9 cellular contexts compared by ENCODE assay signal in the genomic region with DNA sequence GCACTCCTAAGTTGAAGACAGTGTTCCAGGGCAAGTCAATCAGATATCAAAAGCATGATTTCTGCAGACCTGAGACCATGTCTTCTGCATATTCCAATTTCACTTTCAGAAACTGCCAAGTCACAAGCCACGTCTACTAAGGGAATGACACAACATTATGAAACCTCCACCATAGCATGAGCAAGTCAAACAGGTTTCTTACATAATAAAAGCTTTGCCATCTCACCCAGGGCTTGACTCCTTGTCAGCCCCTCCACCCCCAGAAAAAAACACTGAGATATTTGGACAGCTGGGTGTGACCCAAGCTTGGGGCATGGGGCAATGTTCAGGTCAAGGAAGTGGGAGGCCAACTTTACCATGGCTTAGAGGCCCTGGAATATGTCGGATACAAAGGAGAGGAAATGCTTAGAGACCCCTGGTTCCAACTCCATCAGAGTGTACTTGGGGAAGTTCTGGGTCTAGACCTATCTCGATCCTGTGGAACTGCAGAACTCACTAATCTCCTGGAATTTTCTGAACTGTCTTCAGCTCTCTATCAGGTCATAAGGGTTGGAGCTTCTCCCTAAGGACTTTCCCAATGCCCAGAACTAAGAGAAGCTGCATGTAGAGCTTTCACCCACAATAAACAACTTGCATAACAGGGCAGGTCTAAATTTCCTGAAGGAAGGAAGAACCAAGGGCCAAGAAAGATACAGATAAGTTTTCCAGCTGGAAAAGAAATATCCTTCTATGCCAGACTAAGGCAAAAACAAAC.
DNase-seq lines count a peak whose midpoint lies in the region; ATAC-seq and FAIRE-seq lines count a peak whose summit lies in the region.
"Had no signal": no experiment of that assay in that cellular context is flagged by ENCODE, and none has a peak within 500 bp of the region (broad histone marks: within the 10 kb centered on the region; RNA-seq: fewer than 3 reads in every experiment).

No MANE protein-coding gene starts in this region.

- H3K4me1 Mint-ChIP-seq in activated naive CD8-positive, alpha-beta T cell treated with anti-CD3 and anti-CD28 coated beads, Interleukin-2, amount 10 ng/mL, durations not matched to agents 7 days and 5 days, result peaks cover 3% of the 10 kb centered on the region

- peaks cover 10% of the 10 kb centered on the region for H3K27me3 Mint-ChIP-seq in activated naive CD8-positive, alpha-beta T cell treated with anti-CD3 and anti-CD28 coated beads, Interleukin-2, amount 10 ng/mL, durations not matched to agents 7 days and 5 days

- peaks cover 12% of the 10 kb centered on the region for H3K9me3 Mint-ChIP-seq in activated naive CD8-positive, alpha-beta T cell treated with anti-CD3 and anti-CD28 coated beads, Interleukin-2, amount 10 ng/mL, durations not matched to agents 7 days and 5 days

- no peak for FAIRE-seq in GM19239 (lab: Jason Lieb, UNC)

- DNase-seq in GM19239 (ENCODE audit: insufficient read length, low spot score) (peak; percentile 10), sciatic nerve (ENCODE audit: low spot score) (no peak), GOT3 (lab: John Stamatoyannopoulos, UW) (no peak), EL (no peak)
- DNase-seq in activated naive CD8-positive, alpha-beta T cell treated with anti-CD3 and anti-CD28 coated beads, Interleukin-2, amount 10 ng/mL, durations not matched to agents 7 days and 5 days, result no peak
- DNase-seq: activated T-cell treated with anti-CD3 and anti-CD28 coated beads for 4 hours, NCI-H446 treated with DMSO at 0.1 percent for 48 hours had no signal

- peak overlapping the region; percentile 22 for H3K27ac Mint-ChIP-seq in activated naive CD8-positive, alpha-beta T cell treated with anti-CD3 and anti-CD28 coated beads, Interleukin-2, amount 10 ng/mL, durations not matched to agents 7 days and 5 days

- no peak overlapping the region for H3K4me3 Mint-ChIP-seq in activated naive CD8-positive, alpha-beta T cell treated with anti-CD3 and anti-CD28 coated beads, Interleukin-2, amount 10 ng/mL, durations not matched to agents 7 days and 5 days

- POLR2A ChIA-PET in activated naive CD8-positive, alpha-beta T cell treated with anti-CD3 and anti-CD28 coated beads, Interleukin-2, amount 10 ng/mL, durations not matched to agents 7 days and 5 days (lab: Charles Lee), result no interaction called here

- intact Hi-C loops in sciatic nerve (cut with DNase I), result no loop called here

- H3K36me3 Mint-ChIP-seq in activated naive CD8-positive, alpha-beta T cell treated with anti-CD3 and anti-CD28 coated beads, Interleukin-2, amount 10 ng/mL, durations not matched to agents 7 days and 5 days, result no peaks in the 10 kb centered on the region

- ATAC-seq in HG03108 (IDR thresholded peaks at IDR 0.05; ENCODE audit: unreplicated experiment) (peak; percentile 73), sciatic nerve (peak; percentile 93), GM21360 (IDR thresholded peaks at IDR 0.05; ENCODE audit: unreplicated experiment) (no peak)
- no peak for ATAC-seq in activated naive CD8-positive, alpha-beta T cell treated with anti-CD3 and anti-CD28 coated beads, Interleukin-2, amount 10 ng/mL, durations not matched to agents 7 days and 5 days (ENCODE audit: low read depth)

Comparison
In these comparisons a context has a peak if more than half of its experiments do, and no peak if none do; other contexts are left out.
1. ATAC-seq: peak in HG03108 (single experiment) and sciatic nerve (single experiment); none in activated naive CD8-positive, alpha-beta T cell treated with anti-CD3 and anti-CD28 coated beads, Interleukin-2, amount 10 ng/mL, durations not matched to agents 7 days and 5 days (single experiment) and GM21360 (single experiment).